17 cellular contexts compared by ENCODE assay signal in the genomic region with DNA sequence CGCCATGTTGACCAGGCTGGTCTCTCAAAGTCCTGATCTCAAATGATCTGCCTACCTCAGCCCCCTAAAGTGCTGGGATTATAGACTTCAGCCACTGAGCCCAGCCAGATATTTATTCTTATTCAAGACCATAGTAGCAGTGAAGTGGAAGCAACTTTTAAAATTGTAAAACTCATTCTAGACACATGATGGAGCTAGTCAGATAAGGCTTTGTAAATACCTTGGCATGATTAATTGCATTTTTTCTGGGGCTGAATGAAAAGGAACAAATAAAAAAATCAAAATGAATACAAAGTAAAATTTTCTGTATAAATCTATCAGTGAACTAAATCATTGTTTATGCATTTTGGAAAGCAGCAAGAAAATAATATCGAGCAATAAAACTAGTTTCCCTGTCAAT. TPM values are rescaled to one million over a fixed set of nuclear protein-coding genes. Genes with fewer than 3 reads are reported as not detected.
DNase-seq lines count a peak whose midpoint lies in the region; ATAC-seq, FAIRE-seq and TF ChIP-seq lines count a peak whose summit lies in the region.
"Had no signal": no experiment of that assay in that cellular context is flagged by ENCODE, and none has a peak within 500 bp of the region (broad histone marks: within the 10 kb centered on the region; RNA-seq: fewer than 3 reads in every experiment).

No MANE protein-coding gene starts in this region.

- intact Hi-C loops in heart right ventricle (cut with DNase I) (loop anchor here in 6 of 10 donors (5.0 to 10.0 kb wide), 4 partner anchors 108 to 124 kb away; no protein-coding TSS in a partner anchor), Right ventricle myocardium superior (cut with DNase I) (no loop called here), endothelial cell of umbilical vein (cut with micrococcal nuclease) (no loop called here), lower lobe of right lung (cut with DNase I) (no loop called here)

- no peaks in the 10 kb centered on the region for H3K9me1 ChIP-seq in endothelial cell of umbilical vein (replicated peaks; ENCODE audit: control insufficient read depth, extremely low read depth, insufficient read depth, low read length)

- TF ChIP-seq CTCF in heart right ventricle (IDR thresholded peaks at IDR 0.05) (peak in 5 of 9 donors; percentile 24 to 47 (median 36)), endothelial cell of umbilical vein (IDR thresholded peaks at IDR 0.05; ENCODE audit: extremely low read depth in 1 of 2, insufficient read depth in 1 of 2, low read depth in 1 of 2, low read length in 2 of 2) (no peak), lower lobe of right lung (IDR thresholded peaks at IDR 0.05) (no peak)

- peaks cover 0 to 17% (median 8%) of the 10 kb centered on the region in 9 donors for H3K4me1 ChIP-seq in heart right ventricle
- H3K4me1 ChIP-seq in endothelial cell of umbilical vein (ENCODE audit: control insufficient read depth, extremely low read depth, insufficient read depth, low read length), result peaks cover 6% of the 10 kb centered on the region
- no peaks in the 10 kb centered on the region for H3K4me1 ChIP-seq in lower lobe of right lung
- H3K4me1 ChIP-seq: BE2C had no signal

- POLR2A ChIA-PET in endothelial cell of umbilical vein (lab: Charles Lee), result no interaction called here

- DNase-seq in heart right ventricle, result no peak
- DNase-seq in Right ventricle myocardium superior, result no peak
- DNase-seq in NCI-H226, result peak; percentile 47
- DNase-seq in endothelial cell of umbilical vein (ENCODE audit: low read depth, low spot score), result peak; percentile 37
- no peak for DNase-seq in activated naive CD4-positive, alpha-beta T cell treated with Interleukin-2 at 50 U/mL for 16 hours
- no peak for DNase-seq in activated naive CD4-positive, alpha-beta T cell (lab: John Stamatoyannopoulos, UW)
- no peak for DNase-seq in lower lobe of right lung
- DNase-seq: activated T-cell treated with anti-CD3 and anti-CD28 coated beads for 4 hours, BE2C, erythroblast, immature natural killer cell, NCI-H1048 had no signal

- H3K4me3 ChIP-seq in heart right ventricle (no peak overlapping the region), endothelial cell of umbilical vein (replicated peaks in 1 of 3; ENCODE audit: insufficient read depth in 1 of 3, low read depth in 1 of 3, low read length in 3 of 3) (no peak overlapping the region), lower lobe of right lung (no peak overlapping the region)

- FAIRE-seq in endothelial cell of umbilical vein (lab: Jason Lieb, UNC), result peak; percentile 15
- FAIRE-seq: astrocyte, GM12892 had no signal

- peaks cover 0 to 3% (median 0%) of the 10 kb centered on the region in 9 donors for H3K36me3 ChIP-seq in heart right ventricle
- H3K36me3 ChIP-seq in endothelial cell of umbilical vein (ENCODE audit: control insufficient read depth in 2 of 2, extremely low read depth in 1 of 2, insufficient read depth in 2 of 2, low read length in 2 of 2), result no peaks in the 10 kb centered on the region
- H3K36me3 ChIP-seq in lower lobe of right lung, result no peaks in the 10 kb centered on the region
- H3K36me3 ChIP-seq: BE2C, neutrophil had no signal

- H2AFZ ChIP-seq in endothelial cell of umbilical vein (ENCODE audit: low read depth, low read length), result no peak overlapping the region

- ATAC-seq in heart right ventricle (no peak), Right ventricle myocardium superior (ENCODE audit: poor library complexity) (no peak), GM19351 (IDR thresholded peaks at IDR 0.05; ENCODE audit: unreplicated experiment) (no peak), lower lobe of right lung (no peak)
- ATAC-seq: stimulated activated memory B cell treated with anti-CD40 and anti-IgM and Interleukin-4, amounts not matched to agents 10 μg/mL and 1 μg/mL and 100 μg/mL, for 72 hours had no signal

- no peaks in the 10 kb centered on the region for H3K9me3 ChIP-seq in heart right ventricle
- H3K9me3 ChIP-seq in endothelial cell of umbilical vein (replicated peaks; ENCODE audit: control insufficient read depth, insufficient read depth, low read length), result no peaks in the 10 kb centered on the region
- no peaks in the 10 kb centered on the region for H3K9me3 ChIP-seq in lower lobe of right lung
- H3K9me3 ChIP-seq: BE2C, neutrophil had no signal

- H4K20me1 ChIP-seq in endothelial cell of umbilical vein (replicated peaks; ENCODE audit: control insufficient read depth, extremely low read depth, insufficient read depth, low read length), result no peaks in the 10 kb centered on the region

- H3K9ac ChIP-seq in endothelial cell of umbilical vein (replicated peaks; ENCODE audit: extremely low read depth, insufficient read depth, low read length), result no peak overlapping the region

- peaks cover 9% of the 10 kb centered on the region for H3K79me2 ChIP-seq in endothelial cell of umbilical vein (ENCODE audit: control insufficient read depth, insufficient read depth, low read length)

- H3K27me3 ChIP-seq in heart right ventricle (peaks cover 0 to 18% (median 0%) of the 10 kb centered on the region in 7 donors), endothelial cell of umbilical vein (ENCODE audit: control insufficient read depth in 2 of 2, insufficient read depth in 2 of 2, low read length in 2 of 2) (no peaks in the 10 kb centered on the region), lower lobe of right lung (ENCODE audit: low read depth) (no peaks in the 10 kb centered on the region)

- 97% methylated on average over 2 of the region's 2 CpGs for WGBS in heart right ventricle, 2 donors

- H3K4me2 ChIP-seq in endothelial cell of umbilical vein (ENCODE audit: insufficient read depth, low read length), result no peak overlapping the region

- BruUV-seq in endothelial cell of umbilical vein (replicated peaks; lab: Mats Ljungman, UMichigan), result no TSS peak

- TF ChIP-seq POLR2A in endothelial cell of umbilical vein (IDR thresholded peaks at IDR 0.05; ENCODE audit: low read depth, low read length), result no peak

- H3K27ac ChIP-seq in heart right ventricle (no peak overlapping the region), endothelial cell of umbilical vein (ENCODE audit: insufficient read depth, low read depth, low read length) (no peak overlapping the region), lower lobe of right lung (no peak overlapping the region)
- H3K27ac ChIP-seq: neutrophil had no signal

- dilution Hi-C loops in endothelial cell of umbilical vein (cut with MboI; ENCODE audit: extremely low pct_ligation_motif_present, low sequenced_read_pairs), result no loop called here

- CTCF ChIA-PET in endothelial cell of umbilical vein (lab: Charles Lee), result interaction anchor here (0.8 to 1.6 kb wide), 4 partner anchors 31 to 202 kb away, joined by 3 to 6 read pairs (median 3); no protein-coding TSS in a partner anchor

TF ChIP-seq in endothelial cell of umbilical vein, 7 proteins besides CTCF, POLR2A, EP300 and RAD21:
- TF ChIP-seq POLR2AphosphoS5 (IDR thresholded peaks at IDR 0.05; ENCODE audit: insufficient read depth, low read depth, low read length) (no peak), MYC (IDR thresholded peaks at IDR 0.05; ENCODE audit: low read depth, low read length) (no peak), EZH2 (IDR thresholded peaks at IDR 0.05; ENCODE audit: borderline replicate concordance, low read depth, low read length, severe bottlenecking) (no peak), GATA2 (IDR thresholded peaks at IDR 0.05; ENCODE audit: insufficient read depth, insufficient read length, low read depth, low read length) (no peak), FOS (IDR thresholded peaks at IDR 0.05; ENCODE audit: borderline replicate concordance, insufficient read depth, low read length) (no peak), JUN (IDR thresholded peaks at IDR 0.05; ENCODE audit: borderline replicate concordance, insufficient read depth, insufficient read length, low read depth) (no peak)
- TF ChIP-seq, protein P1, sequence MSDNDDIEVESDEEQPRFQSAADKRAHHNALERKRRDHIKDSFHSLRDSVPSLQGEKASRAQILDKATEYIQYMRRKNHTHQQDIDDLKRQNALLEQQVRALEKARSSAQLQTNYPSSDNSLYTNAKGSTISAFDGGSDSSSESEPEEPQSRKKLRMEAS (IDR thresholded peaks at IDR 0.05; ENCODE audit: insufficient read depth, insufficient read length), result no peak

RNA-seq across cellular contexts. Expression of a gene that starts 4.1 kb away (rescaled TPM):
- total RNA-seq in heart right ventricle (10 to 100 TPM; 20.6 to 75.3 (median 28.4) TPM), Right ventricle myocardium superior (29.9 TPM), endothelial cell of umbilical vein (218 and 231 TPM in 2 replicates), lower lobe of right lung (59.4 TPM)
- polyA plus RNA-seq in heart right ventricle (10 to 100 TPM in 1 of 2 donors, 1 to 10 TPM in 1; 9.3 to 16.5 TPM), endothelial cell of umbilical vein (31.6 and 33.4 TPM in 2 replicates)
- 18.4 and 24.6 TPM in 2 replicates for polyA plus RNA-seq in endothelial cell of umbilical vein (2011; cell fraction: cytosol; rRNA removed)
- polyA plus RNA-seq in endothelial cell of umbilical vein (2011; cell fraction: nucleus; rRNA removed), result 56.7 and 57.1 TPM in 2 replicates
- 108 and 161 TPM in 2 replicates for polyA plus RNA-seq in endothelial cell of umbilical vein (2012)
- polyA minus RNA-seq in endothelial cell of umbilical vein, result 96.0 and 102 TPM in 2 replicates
- 177 TPM for polyA minus RNA-seq in endothelial cell of umbilical vein (2011; cell fraction: cytosol; rRNA and poly(A)+ RNA removed)
- polyA minus RNA-seq in endothelial cell of umbilical vein (2011; cell fraction: nucleus; rRNA and poly(A)+ RNA removed), result 124 and 127 TPM in 2 replicates

Comparison
In these comparisons a context has a peak if more than half of its experiments do, and no peak if none do; other contexts are left out.
1. intact Hi-C loops: an anchor here in heart right ventricle (5.0 to 10.0 kb wide); none called in Right ventricle myocardium superior, endothelial cell of umbilical vein and lower lobe of right lung.
2. DNase-seq: peak in NCI-H226 (single experiment) and endothelial cell of umbilical vein (single experiment); none in heart right ventricle (0 of 2), Right ventricle myocardium superior (single experiment), activated naive CD4-positive, alpha-beta T cell treated with Interleukin-2 at 50 U/mL for 16 hours (single experiment), activated naive CD4-positive, alpha-beta T cell (0 of 4) and lower lobe of right lung (single experiment).
3. CTCF ChIP-seq: peak in heart right ventricle (5 of 9); none in endothelial cell of umbilical vein (0 of 2) and lower lobe of right lung (single experiment).